Comparison of ENCODE assay signal across 7 cellular contexts in the genomic region with DNA sequence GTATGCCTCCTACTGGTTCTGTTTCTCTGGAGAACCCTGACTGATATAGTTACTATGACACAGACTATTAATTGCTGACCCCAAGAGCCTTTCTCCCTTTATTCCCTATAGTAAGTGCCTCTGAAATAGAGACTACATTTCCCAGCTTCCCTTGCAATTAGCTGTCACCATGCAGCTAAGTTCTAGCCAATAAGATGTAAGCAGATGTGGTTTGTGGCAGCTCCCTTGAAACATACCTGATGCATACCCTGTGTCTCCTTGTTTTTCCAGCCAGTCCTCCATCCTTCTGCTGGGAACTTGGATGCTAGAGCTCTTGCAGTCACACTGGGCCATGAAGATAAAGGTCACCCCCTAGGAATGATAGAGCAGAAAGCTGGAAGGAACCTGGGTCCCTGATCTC. TPM values are rescaled to one million over a fixed set of nuclear protein-coding genes. Genes with fewer than 3 reads are reported as not detected.
DNase-seq lines count a peak whose midpoint lies in the region; ATAC-seq and TF ChIP-seq lines count a peak whose summit lies in the region.

No MANE protein-coding gene starts in this region.

- no peaks in the 10 kb centered on the region for H3K36me3 ChIP-seq in CD4-positive, alpha-beta memory T cell (ENCODE audit: insufficient read depth, low read length)
- no peaks in the 10 kb centered on the region for H3K36me3 ChIP-seq in CD8-positive, alpha-beta memory T cell (ENCODE audit: insufficient read depth, low read length)

- H3K4me1 Mint-ChIP-seq in CD4-positive, alpha-beta memory T cell, result no peaks in the 10 kb centered on the region
- no peaks in the 10 kb centered on the region for H3K4me1 Mint-ChIP-seq in CD8-positive, alpha-beta memory T cell

- CTCF ChIA-PET in RWPE1 (lab: Yijun Ruan, JAX), result no interaction called here
- CTCF ChIA-PET in CD4-positive, alpha-beta memory T cell (lab: Charles Lee; ENCODE audit: partially characterized antibody), result interaction anchor here (1.2 to 1.6 kb wide), 2 partner anchors 41 to 55 kb away, joined by 3 to 5 read pairs; partner anchors contain the start of gene SRD5A3
- CTCF ChIA-PET in CD8-positive, alpha-beta memory T cell (lab: Charles Lee), result interaction anchor here (1.7 kb wide), 1 partner anchor 40 kb away, joined by 4 read pairs; the partner anchor contains the start of gene SRD5A3

- peaks cover 0 to 3% of the 10 kb centered on the region in 2 donors for H3K27me3 Mint-ChIP-seq in CD4-positive, alpha-beta memory T cell
- H3K27me3 Mint-ChIP-seq in CD8-positive, alpha-beta memory T cell, result peaks cover 0 to 5% of the 10 kb centered on the region in 2 donors

- no peak for TF ChIP-seq CTCF in RWPE1 (conservative IDR thresholded peaks at IDR 0.05; ENCODE audit: low read depth)

- no peak overlapping the region for H3K27ac Mint-ChIP-seq in CD4-positive, alpha-beta memory T cell
- H3K27ac Mint-ChIP-seq in CD8-positive, alpha-beta memory T cell, result no peak overlapping the region

- no peak overlapping the region for H3K4me3 ChIP-seq in CD4-positive, alpha-beta memory T cell (ENCODE audit: low read length in 2 of 2)
- H3K4me3 ChIP-seq in CD8-positive, alpha-beta memory T cell (ENCODE audit: low read length), result no peak overlapping the region

- DNase-seq in RWPE1 (ENCODE audit: low spot score), result peak; percentile 18
- peak; percentile 32 for DNase-seq in kidney tubule cell (ENCODE audit: low spot score)
- DNase-seq in NCI-H2107 treated with DMSO at 0.1 percent for 48 hours (lab: John Stamatoyannopoulos, UW; ENCODE audit: unreplicated experiment), result no peak
- no peak for DNase-seq in CD4-positive, alpha-beta memory T cell
- DNase-seq in CD8-positive, alpha-beta memory T cell, result no peak

- ATAC-seq in GM19035 (IDR thresholded peaks at IDR 0.05; ENCODE audit: unreplicated experiment), result peak; percentile 72
- peak; percentile 90 for ATAC-seq in HG02798 (IDR thresholded peaks at IDR 0.05; ENCODE audit: poor library complexity, unreplicated experiment)

- H3K9me3 Mint-ChIP-seq in CD4-positive, alpha-beta memory T cell, result no peaks in the 10 kb centered on the region
- H3K9me3 Mint-ChIP-seq in CD8-positive, alpha-beta memory T cell, result no peaks in the 10 kb centered on the region

- no peaks in the 10 kb centered on the region for H3K4me1 ChIP-seq in CD4-positive, alpha-beta memory T cell (ENCODE audit: insufficient read depth, low read length)
- H3K4me1 ChIP-seq in CD8-positive, alpha-beta memory T cell (ENCODE audit: insufficient read depth, low read length), result no peaks in the 10 kb centered on the region

- H3K4me3 Mint-ChIP-seq in CD4-positive, alpha-beta memory T cell, result no peak overlapping the region
- H3K4me3 Mint-ChIP-seq in CD8-positive, alpha-beta memory T cell, result no peak overlapping the region

- H3K27me3 ChIP-seq in CD4-positive, alpha-beta memory T cell (ENCODE audit: insufficient read depth, low read length), result no peaks in the 10 kb centered on the region
- H3K27me3 ChIP-seq in CD8-positive, alpha-beta memory T cell (ENCODE audit: insufficient read depth, low read length, poor library complexity, severe bottlenecking), result no peaks in the 10 kb centered on the region

- H3K27ac ChIP-seq in RWPE1, result no peak overlapping the region
- no peak overlapping the region for H3K27ac ChIP-seq in CD4-positive, alpha-beta memory T cell (ENCODE audit: low read depth, low read length)
- H3K27ac ChIP-seq in CD8-positive, alpha-beta memory T cell (ENCODE audit: low read depth, low read length), result no peak overlapping the region

- POLR2A ChIA-PET in RWPE1 (lab: Yijun Ruan, JAX; ENCODE audit: low non-redundant PET), result no interaction called here
- POLR2A ChIA-PET in CD4-positive, alpha-beta memory T cell (lab: Charles Lee; ENCODE audit: partially characterized antibody), result interaction anchor here (1.4 kb wide), 1 partner anchor 11 kb away, joined by 3 read pairs; no protein-coding TSS in a partner anchor
- POLR2A ChIA-PET in CD8-positive, alpha-beta memory T cell (lab: Charles Lee), result no interaction called here

- no peaks in the 10 kb centered on the region for H3K9me3 ChIP-seq in CD4-positive, alpha-beta memory T cell (ENCODE audit: control insufficient read depth in 1 of 2, low read length in 2 of 2)
- H3K9me3 ChIP-seq in CD8-positive, alpha-beta memory T cell (ENCODE audit: low read length), result no peaks in the 10 kb centered on the region

- H3K36me3 Mint-ChIP-seq in CD4-positive, alpha-beta memory T cell, result no peaks in the 10 kb centered on the region
- peaks cover 0 to 2% (median 0%) of the 10 kb centered on the region in 3 donors for H3K36me3 Mint-ChIP-seq in CD8-positive, alpha-beta memory T cell

- intact Hi-C loops in CD4-positive, alpha-beta memory T cell (cut with micrococcal nuclease), result no loop called here

RNA-seq across cellular contexts. Expression of gene TMEM165, which starts 9.7 kb away (rescaled TPM):
- total RNA-seq in CD4-positive, alpha-beta memory T cell, result 10 to 100 TPM; 61.8 to 74.8 TPM
- 10 to 100 TPM; 23.4 to 28.9 TPM for polyA plus RNA-seq in CD4-positive, alpha-beta memory T cell
- 10 to 100 TPM; 69.1 to 76.5 TPM for total RNA-seq in CD8-positive, alpha-beta memory T cell
- 31.1 TPM for polyA plus RNA-seq in CD8-positive, alpha-beta memory T cell

RNA-seq across cellular contexts. Expression of gene SRD5A3, which starts 40.0 kb away (rescaled TPM):
- 1 to 10 TPM; 2.9 to 3.5 TPM for total RNA-seq in CD4-positive, alpha-beta memory T cell
- polyA plus RNA-seq in CD4-positive, alpha-beta memory T cell, result 10 to 100 TPM in 1 of 2 donors, 1 to 10 TPM in 1; 9.9 to 26.2 TPM
- 10 to 100 TPM; 20.3 to 23.9 TPM for total RNA-seq in CD8-positive, alpha-beta memory T cell
- polyA plus RNA-seq in CD8-positive, alpha-beta memory T cell, result 17.4 TPM

Comparison
In these comparisons a context has a peak if more than half of its experiments do, and no peak if none do; other contexts are left out.
1. DNase-seq: peak in RWPE1 (single experiment) and kidney tubule cell (single experiment); none in NCI-H2107 treated with DMSO at 0.1 percent for 48 hours (single experiment), CD4-positive, alpha-beta memory T cell (0 of 5) and CD8-positive, alpha-beta memory T cell (0 of 5).
2. RNA of gene SRD5A3, which starts 40.0 kb away (total RNA-seq): 20.3 to 23.9 TPM in CD8-positive, alpha-beta memory T cell; 2.9 to 3.5 TPM in CD4-positive, alpha-beta memory T cell; every median in the first group is over 4 times any median in the second.